In genomic region chr19:3979674-3980352, GRCh38 we compare ENCODE assay signal across 1 cellular context.
TF ChIP-seq lines count a peak whose summit lies in the region.

No MANE protein-coding gene starts in this region.

TF ChIP-seq in K562, 482 proteins besides CTCF, POLR2A, EP300 and RAD21 (continues in another document):
- no peak for TF ChIP-seq SMAD3 (CRISPR knock-in tag; conservative IDR thresholded peaks at IDR 0.05)
- TF ChIP-seq TCF7 (IDR thresholded peaks at IDR 0.05; ENCODE audit: borderline replicate concordance), result no peak
- TF ChIP-seq NBN (IDR thresholded peaks at IDR 0.05; ENCODE audit: low read depth), result no peak
- no peak for TF ChIP-seq CREB3L1 (IDR thresholded peaks at IDR 0.05; ENCODE audit: borderline replicate concordance, low read depth)
- TF ChIP-seq ELF1 (tag; IDR thresholded peaks at IDR 0.05), result no peak
- TF ChIP-seq FOXK2 (conservative IDR thresholded peaks at IDR 0.05 in 1 of 2, IDR thresholded peaks at IDR 0.05 in 1 of 2; ENCODE audit: low read depth in 2 of 2), result no peak
- no peak for TF ChIP-seq C11orf30 (IDR thresholded peaks at IDR 0.05; ENCODE audit: low read depth)
- no peak for TF ChIP-seq ZNF830 (CRISPR knock-in tag; IDR thresholded peaks at IDR 0.05)
- peak; percentile 60; the same call in 1 of the 2 replicates for TF ChIP-seq SUPT5H (IDR thresholded peaks at IDR 0.05)
- no peak for TF ChIP-seq ZEB2 (IDR thresholded peaks at IDR 0.05)
- TF ChIP-seq ZNF76 (CRISPR knock-in tag; IDR thresholded peaks at IDR 0.05; ENCODE audit: borderline replicate concordance), result no peak
- TF ChIP-seq NRF1 (conservative IDR thresholded peaks at IDR 0.05 in 1 of 2, IDR thresholded peaks at IDR 0.05 in 1 of 2), result no peak
- no peak for TF ChIP-seq ZNF143 (CRISPR knock-in tag; IDR thresholded peaks at IDR 0.05)
- TF ChIP-seq HNRNPLL (IDR thresholded peaks at IDR 0.05; ENCODE audit: low read depth, low read length, poor library complexity, severe bottlenecking), result no peak
- TF ChIP-seq ZNF551 (CRISPR knock-in tag; IDR thresholded peaks at IDR 0.05), result no peak
- TF ChIP-seq POLR2AphosphoS5 (IDR thresholded peaks at IDR 0.05; ENCODE audit: control insufficient read depth, insufficient read depth, low read depth, low read length), result peak; percentile 76
- no peak for TF ChIP-seq RFX7 (CRISPR knock-in tag; IDR thresholded peaks at IDR 0.05)
- TF ChIP-seq RBM15 (IDR thresholded peaks at IDR 0.05; ENCODE audit: insufficient read depth, low read length), result no peak
- no peak for TF ChIP-seq PML (IDR thresholded peaks at IDR 0.05; ENCODE audit: low read length)
- TF ChIP-seq TFAP4 (CRISPR knock-in tag; IDR thresholded peaks at IDR 0.05; ENCODE audit: borderline replicate concordance), result no peak
- no peak for TF ChIP-seq ZNF586 (CRISPR knock-in tag; conservative IDR thresholded peaks at IDR 0.05)
- no peak for TF ChIP-seq MTF1 (CRISPR knock-in tag; IDR thresholded peaks at IDR 0.05; ENCODE audit: borderline replicate concordance)
- TF ChIP-seq ID3 (CRISPR knock-in tag; IDR thresholded peaks at IDR 0.05), result no peak
- no peak for TF ChIP-seq ID3 (tag; IDR thresholded peaks at IDR 0.05)
- peak; percentile 85; the same call in 1 of the 2 replicates for TF ChIP-seq THRAP3 (IDR thresholded peaks at IDR 0.05; ENCODE audit: borderline replicate concordance)
- no peak for TF ChIP-seq NR3C1 (CRISPR knock-in tag; IDR thresholded peaks at IDR 0.05)
- TF ChIP-seq THRB (CRISPR knock-in tag; conservative IDR thresholded peaks at IDR 0.05), result no peak
- TF ChIP-seq HDAC6 (IDR thresholded peaks at IDR 0.05; ENCODE audit: low read depth, low read length), result no peak
- TF ChIP-seq FIP1L1 (IDR thresholded peaks at IDR 0.05; ENCODE audit: low read depth, low read length, poor library complexity, severe bottlenecking), result no peak
- TF ChIP-seq FOXO4 (CRISPR knock-in tag; IDR thresholded peaks at IDR 0.05), result no peak
- no peak for TF ChIP-seq MBD2 (IDR thresholded peaks at IDR 0.05; ENCODE audit: borderline replicate concordance, low read depth)
- TF ChIP-seq ZSCAN32 (CRISPR knock-in tag; IDR thresholded peaks at IDR 0.05), result no peak
- TF ChIP-seq WHSC1 (IDR thresholded peaks at IDR 0.05; ENCODE audit: low read length), result no peak
- TF ChIP-seq PURB (CRISPR knock-in tag; IDR thresholded peaks at IDR 0.05; ENCODE audit: low read depth), result no peak
- no peak for TF ChIP-seq STAG1 (CRISPR knock-in tag; IDR thresholded peaks at IDR 0.05; ENCODE audit: borderline replicate concordance)
- TF ChIP-seq HCFC1 (IDR thresholded peaks at IDR 0.05; ENCODE audit: low read depth, low read length), result no peak
- no peak for TF ChIP-seq EHMT2 (IDR thresholded peaks at IDR 0.05)
- TF ChIP-seq MED1 (CRISPR knock-in tag; IDR thresholded peaks at IDR 0.05; ENCODE audit: borderline replicate concordance), result 0 out of 2 replicates have a peak, but pooled peaks have one; percentile 84
- TF ChIP-seq COPS2 (conservative IDR thresholded peaks at IDR 0.05), result no peak
- TF ChIP-seq RNF219 (CRISPR knock-in tag; IDR thresholded peaks at IDR 0.05), result no peak
- TF ChIP-seq FOXP4 (CRISPR knock-in tag; IDR thresholded peaks at IDR 0.05; ENCODE audit: borderline replicate concordance), result 0 out of 2 replicates have a peak, but pooled peaks have one; percentile 42
- TF ChIP-seq MYC (IDR thresholded peaks at IDR 0.05; ENCODE audit: low read depth, low read length), result no peak
- no peak for TF ChIP-seq MYC (CRISPR knock-in tag; IDR thresholded peaks at IDR 0.05; ENCODE audit: borderline replicate concordance, low read depth)
- no peak for TF ChIP-seq ARID4B (CRISPR knock-in tag; IDR thresholded peaks at IDR 0.05)
- TF ChIP-seq HMG20B (CRISPR knock-in tag; IDR thresholded peaks at IDR 0.05), result no peak
- no peak for TF ChIP-seq HOMEZ (CRISPR knock-in tag; IDR thresholded peaks at IDR 0.05)
- no peak for TF ChIP-seq PBX2 (CRISPR knock-in tag; IDR thresholded peaks at IDR 0.05; ENCODE audit: low read depth)
- TF ChIP-seq PBX2 (tag; conservative IDR thresholded peaks at IDR 0.05; ENCODE audit: low read depth), result no peak
- no peak for TF ChIP-seq NELFE (IDR thresholded peaks at IDR 0.05; ENCODE audit: insufficient read depth, insufficient read length)
- TF ChIP-seq MAFG (tag; conservative IDR thresholded peaks at IDR 0.05), result no peak
- peak; percentile 26 for TF ChIP-seq CCNT2 (IDR thresholded peaks at IDR 0.05; ENCODE audit: borderline replicate concordance, extremely low read depth, insufficient read length, low read depth, low read length)
